In the genomic region with DNA sequence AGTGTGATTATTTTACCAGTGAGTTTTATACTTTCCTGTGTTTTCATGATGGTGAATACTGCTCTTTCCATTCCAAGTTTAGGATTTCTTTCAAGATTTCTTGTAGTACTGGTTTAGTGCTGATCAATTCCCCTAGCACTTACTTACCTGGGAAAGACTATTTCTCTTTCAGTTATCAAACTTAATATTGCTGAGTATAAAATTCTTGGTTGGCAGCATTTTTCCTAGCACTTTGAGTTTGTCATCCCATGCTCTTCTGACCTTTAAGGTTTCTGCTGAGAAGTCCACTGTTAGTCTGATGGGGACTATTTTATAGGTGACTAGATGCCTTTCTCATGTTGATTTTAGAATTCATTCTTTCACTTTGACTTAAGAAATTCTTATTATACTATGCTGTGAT, we compare ENCODE assay signal across 34 cellular contexts.
"Had no signal": no experiment of that assay in that cellular context is flagged by ENCODE, and none has a peak within 500 bp of the region (broad histone marks: within the 10 kb centered on the region; RNA-seq: fewer than 3 reads in every experiment).

No MANE protein-coding gene starts in this region.

- H3K27ac ChIP-seq: KMS-11 had no signal

- DNase-seq: Karpas-422, Kasumi-1, MG63, MM.1S, MV-4-11, NCI-H1048, NCI-H1092, NCI-H1092 treated with DMSO at 0.1 percent for 48 hours, NCI-H1105, NCI-H1105 treated with DMSO at 0.1 percent for 48 hours, NCI-H1417, NCI-H1417 treated with DMSO at 0.1 percent for 48 hours, NCI-H1436, NCI-H1436 treated with DMSO at 0.1 percent for 48 hours, NCI-H146, NCI-H1694, NCI-H1694 treated with DMSO at 0.1 percent for 48 hours, NCI-H187, NCI-H187 treated with DMSO at 0.1 percent for 48 hours, NCI-H1930, NCI-H2029, NCI-H2029 treated with DMSO at 0.1 percent for 48 hours, NCI-H2081, NCI-H2081 treated with DMSO at 0.1 percent for 48 hours, NCI-H2107, NCI-H2171, NCI-H2227 treated with DMSO at 0.1 percent for 48 hours, NCI-H226, NCI-H345, NCI-H446, NCI-H446 treated with DMSO at 0.1 percent for 48 hours, NCI-H510A, NCI-H510A treated with DMSO at 0.1 percent for 48 hours had no signal

- H3K4me2 ChIP-seq: KMS-11 had no signal

- H3K4me3 ChIP-seq: MG63 had no signal

- H3K36me3 ChIP-seq: MG63 had no signal

- H3K27me3 ChIP-seq: MG63 had no signal
